In the genomic region with DNA sequence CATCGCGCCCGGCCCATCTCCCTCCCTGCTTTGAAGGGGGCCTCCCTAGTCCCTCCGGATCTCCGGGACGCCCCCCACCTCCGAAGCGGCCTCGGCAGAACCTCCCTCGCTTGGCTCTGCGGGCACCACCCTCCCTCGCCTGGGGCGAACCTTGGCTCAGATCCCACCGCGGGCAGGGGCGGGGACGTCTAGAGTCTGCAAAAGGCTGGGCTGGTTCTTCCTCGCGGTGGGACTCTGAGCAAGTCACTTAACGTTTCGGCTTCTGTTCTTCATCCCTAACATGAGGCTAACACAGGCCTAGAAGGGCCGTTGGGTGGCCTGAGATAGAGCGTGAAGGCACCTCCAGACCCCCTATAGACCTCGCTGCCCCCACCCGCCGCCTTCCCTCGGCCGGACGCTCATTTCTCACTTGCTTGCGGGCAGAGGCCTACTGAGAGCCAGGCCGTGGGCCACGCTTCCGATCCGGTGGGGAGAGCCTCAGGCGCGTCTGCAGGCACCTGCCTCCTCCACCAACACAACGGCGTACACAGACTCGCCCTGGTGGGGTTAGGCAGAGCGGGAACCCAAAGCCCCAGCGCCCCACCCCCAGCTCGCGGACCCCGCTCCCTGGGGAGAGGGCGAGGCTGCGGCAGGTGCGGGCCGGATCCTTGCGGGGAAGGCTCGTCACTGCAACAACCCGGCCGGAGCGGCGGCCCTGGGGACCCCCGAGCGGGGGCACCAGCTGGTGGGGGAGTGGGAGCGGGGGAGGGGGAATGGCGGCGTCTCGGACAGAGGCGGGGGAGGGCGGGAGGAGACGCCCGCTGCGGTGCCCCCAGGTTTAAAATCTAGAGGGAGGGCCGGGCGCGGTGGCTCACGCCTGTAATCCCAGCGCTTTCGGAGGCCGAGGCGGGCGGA, we compare ENCODE assay signal across 8 cellular contexts. TPM values are rescaled to one million over a fixed set of nuclear protein-coding genes. Genes with fewer than 3 reads are reported as not detected.
DNase-seq lines count a peak whose midpoint lies in the region; ATAC-seq and TF ChIP-seq lines count a peak whose summit lies in the region.

No MANE protein-coding gene starts in this region.

- DNase-seq in A673 (ENCODE audit: low spot score) = peak; percentile 93
- DNase-seq in HEK293T (ENCODE audit: extremely low spot score) = peak; percentile 33
- DNase-seq in WTC11 (ENCODE audit: low spot score) = peak; percentile 64
- DNase-seq in cardiac fibroblast (ENCODE audit: low read depth in 2 of 2) = peak; percentile 57 to 66
- peak; percentile 85 to 92 for DNase-seq in left lung
- DNase-seq in stimulated activated CD4-positive, alpha-beta T cell treated with anti-CD3 and anti-CD28 coated beads, Interleukin-4, amount 100 ng/mL, for 24 hours = peak; percentile 79
- DNase-seq in NCI-H1048 (lab: John Stamatoyannopoulos, UW) = no peak
- DNase-seq in NCI-H128 (lab: John Stamatoyannopoulos, UW; ENCODE audit: unreplicated experiment) = no peak

- H3K27me3 Mint-ChIP-seq in WTC11 (ENCODE audit: low read depth) = peaks cover 11% of the 10 kb centered on the region

- TF ChIP-seq CTCF in A673 (conservative IDR thresholded peaks at IDR 0.05; ENCODE audit: low read depth, low read length) = no peak
- no peak for TF ChIP-seq CTCF in WTC11 (IDR thresholded peaks at IDR 0.05)
- no peak for TF ChIP-seq CTCF in cardiac fibroblast (IDR thresholded peaks at IDR 0.05; ENCODE audit: low read depth, low read length)
- no peak for TF ChIP-seq CTCF in left lung (IDR thresholded peaks at IDR 0.05)

- BruUV-seq in A673 (replicated peaks; lab: Mats Ljungman, UMichigan) = no TSS peak

- H3K27ac Mint-ChIP-seq in WTC11 = peak overlapping the region; percentile 73; the same call in 1 of the 2 replicates

- H3K27me3 ChIP-seq in A673 (replicated peaks; ENCODE audit: insufficient read depth, low read depth, low read length, poor library complexity) (no peaks in the 10 kb centered on the region), left lung (peaks cover 0 to 52% of the 10 kb centered on the region in 2 donors)

- peak overlapping the region; percentile 82 for H3K4me3 Mint-ChIP-seq in WTC11

- peaks cover 16% of the 10 kb centered on the region for H3K4me1 ChIP-seq in A673 (ENCODE audit: insufficient read depth, low read length, poor library complexity, severe bottlenecking)
- peaks cover 23 to 72% of the 10 kb centered on the region in 2 donors for H3K4me1 ChIP-seq in left lung

- CTCF ChIA-PET in A673 (lab: Charles Lee) (interaction anchor here (0.6 kb wide), 1 partner anchor 121 kb away, joined by 3 read pairs; no protein-coding TSS in a partner anchor), HEK293T (lab: Yijun Ruan, JAX) (no interaction called here), WTC11 (lab: Charles Lee) (interaction anchor here (0.5 to 3.8 kb wide), 9 partner anchors 25 to 213 kb away, joined by 3 to 20 read pairs (median 4); partner anchors contain the start of genes INPP5K and RILP)

- H3K4me3 ChIP-seq in A673 (ENCODE audit: low read depth, low read length, poor library complexity, severe bottlenecking) (peak overlapping the region; percentile 79), cardiac fibroblast (replicated peaks in 1 of 2; ENCODE audit: low read depth in 2 of 2, low read length in 2 of 2) (no peak overlapping the region), left lung (peak overlapping the region; percentile 35 to 82)

- peaks cover 10% of the 10 kb centered on the region for H3K36me3 ChIP-seq in A673 (ENCODE audit: insufficient read depth, low read length, poor library complexity, severe bottlenecking)
- peaks cover 0 to 16% of the 10 kb centered on the region in 2 donors for H3K36me3 ChIP-seq in left lung

- POLR2A ChIA-PET in A673 (lab: Charles Lee; ENCODE audit: low non-redundant PET) = interaction anchor here (0.7 kb wide), 1 partner anchor 9 kb away, joined by 3 read pairs; no protein-coding TSS in a partner anchor
- POLR2A ChIA-PET in HEK293T (lab: Yijun Ruan, JAX) = interaction anchor here (0.6 to 3.7 kb wide), 6 partner anchors 24 to 122 kb away, joined by 3 to 18 read pairs (median 4); partner anchors contain the start of genes CRK, INPP5K and YWHAE
- POLR2A ChIA-PET in WTC11 (lab: Charles Lee) = interaction anchor here (0.7 to 1.7 kb wide), 2 partner anchors 29 to 36 kb away, joined by 4 to 9 read pairs; partner anchors contain the start of gene INPP5K

- H3K36me3 Mint-ChIP-seq in WTC11 = peaks cover 9% of the 10 kb centered on the region

- H3K9me3 Mint-ChIP-seq in WTC11 = no peaks in the 10 kb centered on the region

- peak overlapping the region; percentile 84 for H3K27ac ChIP-seq in A673 (ENCODE audit: low read depth, low read length, poor library complexity, severe bottlenecking)
- H3K27ac ChIP-seq in left lung = peak overlapping the region; percentile 90 to 93

- H3K4me1 Mint-ChIP-seq in WTC11 = peaks cover 34% of the 10 kb centered on the region

- intact Hi-C loops in A673 (cut with micrococcal nuclease; ENCODE audit: unreplicated experiment) = no loop called here
- intact Hi-C loops in left lung (cut with DNase I) = no loop called here

- ATAC-seq in WTC11 (no peak), left lung (peak; percentile 41)

- no peaks in the 10 kb centered on the region for H3K9me3 ChIP-seq in A673 (ENCODE audit: low read depth, low read length, poor library complexity, severe bottlenecking)
- H3K9me3 ChIP-seq in left lung = no peaks in the 10 kb centered on the region

TF ChIP-seq in HEK293T, 16 proteins besides CTCF, POLR2A, EP300 and RAD21:
- TF ChIP-seq HDGF (IDR thresholded peaks at IDR 0.05; ENCODE audit: borderline replicate concordance) (0 out of 2 replicates have a peak, but pooled peaks have one; percentile 32), ARNT (IDR thresholded peaks at IDR 0.05) (no peak)

TF ChIP-seq in WTC11, 78 proteins besides CTCF, POLR2A, EP300 and RAD21 (continues in another document):
- TF ChIP-seq, protein P1, sequence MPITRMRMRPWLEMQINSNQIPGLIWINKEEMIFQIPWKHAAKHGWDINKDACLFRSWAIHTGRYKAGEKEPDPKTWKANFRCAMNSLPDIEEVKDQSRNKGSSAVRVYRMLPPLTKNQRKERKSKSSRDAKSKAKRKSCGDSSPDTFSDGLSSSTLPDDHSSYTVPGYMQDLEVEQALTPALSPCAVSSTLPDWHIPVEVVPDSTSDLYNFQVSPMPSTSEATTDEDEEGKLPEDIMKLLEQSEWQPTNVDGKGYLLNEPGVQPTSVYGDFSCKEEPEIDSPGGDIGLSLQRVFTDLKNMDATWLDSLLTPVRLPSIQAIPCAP (CRISPR knock-in tag; IDR thresholded peaks at IDR 0.05) = no peak
- TF ChIP-seq NFE2L1 (CRISPR knock-in tag; IDR thresholded peaks at IDR 0.05) (no peak), GRHL2 (CRISPR knock-in tag; IDR thresholded peaks at IDR 0.05; ENCODE audit: insufficient replicate concordance, severe bottlenecking) (no peak), HMGA2 (CRISPR knock-in tag; IDR thresholded peaks at IDR 0.05) (no peak), OVOL2 (CRISPR knock-in tag; IDR thresholded peaks at IDR 0.05; ENCODE audit: borderline replicate concordance) (no peak), ATF1 (CRISPR knock-in tag; IDR thresholded peaks at IDR 0.05) (no peak), ZNF512 (CRISPR knock-in tag; IDR thresholded peaks at IDR 0.05; ENCODE audit: borderline replicate concordance) (no peak), ETV6 (CRISPR knock-in tag; IDR thresholded peaks at IDR 0.05) (0 out of 2 replicates have a peak, but pooled peaks have one; percentile 19), SOX15 (CRISPR knock-in tag; IDR thresholded peaks at IDR 0.05) (no peak), ZNF416 (CRISPR knock-in tag; IDR thresholded peaks at IDR 0.05) (0 out of 2 replicates have a peak, but pooled peaks have one; percentile 8), ZNF671 (CRISPR knock-in tag; IDR thresholded peaks at IDR 0.05) (no peak), ZNF121 (CRISPR knock-in tag; IDR thresholded peaks at IDR 0.05) (no peak)
- TF ChIP-seq, protein P2, sequence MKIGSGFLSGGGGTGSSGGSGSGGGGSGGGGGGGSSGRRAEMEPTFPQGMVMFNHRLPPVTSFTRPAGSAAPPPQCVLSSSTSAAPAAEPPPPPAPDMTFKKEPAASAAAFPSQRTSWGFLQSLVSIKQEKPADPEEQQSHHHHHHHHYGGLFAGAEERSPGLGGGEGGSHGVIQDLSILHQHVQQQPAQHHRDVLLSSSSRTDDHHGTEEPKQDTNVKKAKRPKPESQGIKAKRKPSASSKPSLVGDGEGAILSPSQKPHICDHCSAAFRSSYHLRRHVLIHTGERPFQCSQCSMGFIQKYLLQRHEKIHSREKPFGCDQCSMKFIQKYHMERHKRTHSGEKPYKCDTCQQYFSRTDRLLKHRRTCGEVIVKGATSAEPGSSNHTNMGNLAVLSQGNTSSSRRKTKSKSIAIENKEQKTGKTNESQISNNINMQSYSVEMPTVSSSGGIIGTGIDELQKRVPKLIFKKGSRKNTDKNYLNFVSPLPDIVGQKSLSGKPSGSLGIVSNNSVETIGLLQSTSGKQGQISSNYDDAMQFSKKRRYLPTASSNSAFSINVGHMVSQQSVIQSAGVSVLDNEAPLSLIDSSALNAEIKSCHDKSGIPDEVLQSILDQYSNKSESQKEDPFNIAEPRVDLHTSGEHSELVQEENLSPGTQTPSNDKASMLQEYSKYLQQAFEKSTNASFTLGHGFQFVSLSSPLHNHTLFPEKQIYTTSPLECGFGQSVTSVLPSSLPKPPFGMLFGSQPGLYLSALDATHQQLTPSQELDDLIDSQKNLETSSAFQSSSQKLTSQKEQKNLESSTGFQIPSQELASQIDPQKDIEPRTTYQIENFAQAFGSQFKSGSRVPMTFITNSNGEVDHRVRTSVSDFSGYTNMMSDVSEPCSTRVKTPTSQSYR (CRISPR knock-in tag; IDR thresholded peaks at IDR 0.05) = no peak

RNA-seq across cellular contexts. Expression of gene MYO1C, which starts 5.4 kb away (rescaled TPM):
- total RNA-seq in A673 (2021) (101 and 103 TPM in 2 replicates), WTC11 (2021) (73.6 to 83.2 TPM (median 80.3 TPM) in 3 replicates), left lung (100 to 1,000 TPM; 242 to 282 TPM)

RNA-seq across cellular contexts. Expression of gene INPP5K, which starts 29.4 kb away (rescaled TPM):
- total RNA-seq in A673 (2021) (26.2 and 27.5 TPM in 2 replicates), WTC11 (2021) (17.1 to 26.8 TPM (median 18.5 TPM) in 3 replicates), left lung (10 to 100 TPM; 41.9 to 51.1 TPM)

RNA-seq across cellular contexts. Expression of gene CRK, which starts 31.0 kb away (rescaled TPM):
- total RNA-seq in A673 (2021) (85.9 and 86.5 TPM in 2 replicates), WTC11 (2021) (43.6 to 45.2 TPM (median 43.7 TPM) in 3 replicates), left lung (10 to 100 TPM; 65.4 to 84.0 TPM)

Comparison
In these comparisons a context has a peak if more than half of its experiments do, and no peak if none do; other contexts are left out.
1. DNase-seq: peak in A673 (single experiment), HEK293T (single experiment), WTC11 (single experiment), cardiac fibroblast (2 of 2), left lung (2 of 2) and stimulated activated CD4-positive, alpha-beta T cell treated with anti-CD3 and anti-CD28 coated beads, Interleukin-4, amount 100 ng/mL, for 24 hours (single experiment); none in NCI-H1048 (single experiment) and NCI-H128 (single experiment).
2. H3K4me3 ChIP-seq: peak in A673 (single experiment) and left lung (2 of 2); none in cardiac fibroblast (0 of 2).